Comparison of ENCODE assay signal across 9 cellular contexts in genomic region chr6:111534366-111534765, GRCh38. TPM values are rescaled to one million over a fixed set of nuclear protein-coding genes. Genes with fewer than 3 reads are reported as not detected.
DNase-seq lines count a peak whose midpoint lies in the region; ATAC-seq and TF ChIP-seq lines count a peak whose summit lies in the region.
"Had no signal": no experiment of that assay in that cellular context is flagged by ENCODE, and none has a peak within 500 bp of the region (broad histone marks: within the 10 kb centered on the region; RNA-seq: fewer than 3 reads in every experiment).

No MANE protein-coding gene starts in this region.

- no peak overlapping the region for H3K27ac ChIP-seq in SJCRH30
- H3K27ac ChIP-seq in right cardiac atrium (ENCODE audit: low read length) = no peak overlapping the region
- no peak overlapping the region for H3K27ac ChIP-seq in upper lobe of left lung
- H3K27ac ChIP-seq in neural progenitor cell = no peak overlapping the region

- WGBS in right cardiac atrium = 29% methylated on average over 2 of the region's 2 CpGs
- WGBS in upper lobe of left lung, 2 donors = 63 to 64% methylated on average over 2 of the region's 2 CpGs

- peaks cover 4% of the 10 kb centered on the region for H3K9me3 Mint-ChIP-seq in activated CD4-positive, alpha-beta T cell treated with anti-CD3 and anti-CD28 coated beads, Interleukin-2, amount 10 ng/mL, durations not matched to agents 24 days and 14 days
- H3K9me3 Mint-ChIP-seq in neural progenitor cell = peaks cover 3% of the 10 kb centered on the region

- H3K4me3 ChIP-seq in SJCRH30 (no peak overlapping the region), right cardiac atrium (ENCODE audit: low read length) (no peak overlapping the region), upper lobe of left lung (no peak overlapping the region), neural progenitor cell (no peak overlapping the region)
- H3K4me3 ChIP-seq: dorsolateral prefrontal cortex had no signal

- no peak for TF ChIP-seq CTCF in upper lobe of left lung (IDR thresholded peaks at IDR 0.05)
- TF ChIP-seq CTCF in neural progenitor cell (IDR thresholded peaks at IDR 0.05) = no peak

- H3K27me3 Mint-ChIP-seq in activated CD4-positive, alpha-beta T cell treated with anti-CD3 and anti-CD28 coated beads, Interleukin-2, amount 10 ng/mL, durations not matched to agents 24 days and 14 days = no peaks in the 10 kb centered on the region
- H3K27me3 Mint-ChIP-seq in neural progenitor cell (ENCODE audit: insufficient read depth, low read depth) = no peaks in the 10 kb centered on the region

- H3K36me3 ChIP-seq in SJCRH30 (no peaks in the 10 kb centered on the region), upper lobe of left lung (no peaks in the 10 kb centered on the region), neural progenitor cell (no peaks in the 10 kb centered on the region)

- H3K4me3 Mint-ChIP-seq in activated CD4-positive, alpha-beta T cell treated with anti-CD3 and anti-CD28 coated beads, Interleukin-2, amount 10 ng/mL, durations not matched to agents 24 days and 14 days = no peak overlapping the region
- no peak overlapping the region for H3K4me3 Mint-ChIP-seq in neural progenitor cell

- no peak overlapping the region for H3K9ac ChIP-seq in neural progenitor cell

- ATAC-seq in right cardiac atrium (peak; percentile 77 to 80), upper lobe of left lung (ENCODE audit: low FRiP score in 2 of 2) (peak; percentile 50 to 66), GM21423 (IDR thresholded peaks at IDR 0.05; ENCODE audit: unreplicated experiment) (no peak)

- no peaks in the 10 kb centered on the region for H3K9me3 ChIP-seq in SJCRH30 (replicated peaks)
- H3K9me3 ChIP-seq in right cardiac atrium (ENCODE audit: control insufficient read depth, low read length) = no peaks in the 10 kb centered on the region
- no peaks in the 10 kb centered on the region for H3K9me3 ChIP-seq in upper lobe of left lung
- H3K9me3 ChIP-seq in neural progenitor cell (ENCODE audit: low read depth) = no peaks in the 10 kb centered on the region

- TF ChIP-seq EP300 in upper lobe of left lung (IDR thresholded peaks at IDR 0.05) = no peak

- peaks cover 3% of the 10 kb centered on the region for H3K36me3 Mint-ChIP-seq in activated CD4-positive, alpha-beta T cell treated with anti-CD3 and anti-CD28 coated beads, Interleukin-2, amount 10 ng/mL, durations not matched to agents 24 days and 14 days (ENCODE audit: low read depth)
- H3K36me3 Mint-ChIP-seq in neural progenitor cell = peaks cover under 1% of the 10 kb centered on the region

- no peaks in the 10 kb centered on the region for H3F3A ChIP-seq in neural progenitor cell (ENCODE audit: low read depth)

- no peak for TF ChIP-seq POLR2A in upper lobe of left lung (IDR thresholded peaks at IDR 0.05)

- DNase-seq in NCI-H526 (lab: John Stamatoyannopoulos, UW) = peak; percentile 5 to 19
- no peak for DNase-seq in NCI-H526 treated with DMSO at 0.1 percent for 48 hours (lab: John Stamatoyannopoulos, UW)
- DNase-seq in SJCRH30 = peak; percentile 87 to 94
- peak; percentile 45 to 79 (median 62) for DNase-seq in right cardiac atrium
- peak in 1 of 2 donors; percentile 65 for DNase-seq in upper lobe of left lung
- DNase-seq in activated CD4-positive, alpha-beta T cell treated with anti-CD3 and anti-CD28 coated beads, Interleukin-2, amount 10 ng/mL, durations not matched to agents 24 days and 14 days = no peak
- DNase-seq in neural progenitor cell (ENCODE audit: low spot score) = no peak

- no peak overlapping the region for H3K27ac Mint-ChIP-seq in activated CD4-positive, alpha-beta T cell treated with anti-CD3 and anti-CD28 coated beads, Interleukin-2, amount 10 ng/mL, durations not matched to agents 24 days and 14 days
- H3K27ac Mint-ChIP-seq in neural progenitor cell = no peak overlapping the region

- no peak overlapping the region for H2AFZ ChIP-seq in neural progenitor cell (replicated peaks)

- H3K4me1 ChIP-seq in SJCRH30 (peaks cover 10% of the 10 kb centered on the region), right cardiac atrium (ENCODE audit: control insufficient read depth, insufficient read depth, low read length) (peaks cover 5% of the 10 kb centered on the region), upper lobe of left lung (peaks cover 6 to 19% (median 16%) of the 10 kb centered on the region in 4 donors), neural progenitor cell (peaks cover 16% of the 10 kb centered on the region)

- H3K27me3 ChIP-seq in SJCRH30 (no peaks in the 10 kb centered on the region), right cardiac atrium (ENCODE audit: control insufficient read depth, insufficient read depth) (no peaks in the 10 kb centered on the region), upper lobe of left lung (no peaks in the 10 kb centered on the region), neural progenitor cell (no peaks in the 10 kb centered on the region)
- H3K27me3 ChIP-seq: dorsolateral prefrontal cortex had no signal

- peaks cover 6% of the 10 kb centered on the region for H3K79me2 ChIP-seq in neural progenitor cell (ENCODE audit: low read depth)

- peaks cover 10% of the 10 kb centered on the region for H4K20me1 ChIP-seq in neural progenitor cell (ENCODE audit: low read depth)

- intact Hi-C loops in right cardiac atrium (cut with DNase I) = no loop called here
- intact Hi-C loops in activated CD4-positive, alpha-beta T cell treated with anti-CD3 and anti-CD28 coated beads, Interleukin-2, amount 10 ng/mL, durations not matched to agents 24 days and 14 days (cut with micrococcal nuclease) = no loop called here

- H3K4me1 Mint-ChIP-seq in activated CD4-positive, alpha-beta T cell treated with anti-CD3 and anti-CD28 coated beads, Interleukin-2, amount 10 ng/mL, durations not matched to agents 24 days and 14 days = peaks cover 26% of the 10 kb centered on the region
- peaks cover 17% of the 10 kb centered on the region for H3K4me1 Mint-ChIP-seq in neural progenitor cell

- H3K4me2 ChIP-seq in neural progenitor cell = no peak overlapping the region

RNA-seq across cellular contexts. Expression of gene REV3L, which starts 51.3 kb away (rescaled TPM):
- total RNA-seq in SJCRH30 (2014; rRNA removed; shearing (Covaris generic)) = 32.7 and 34.3 TPM in 2 replicates
- total RNA-seq in right cardiac atrium (10 to 100 TPM; 19.8 to 30.1 (median 27.8) TPM), upper lobe of left lung (100 to 1,000 TPM in 1 of 6 donors, 10 to 100 TPM in 5; 29.7 to 106 (median 38.0) TPM), neural progenitor cell (ENCODE audit: low replicate concordance) (14.0 and 23.5 TPM in 2 replicates)
- polyA plus RNA-seq in right cardiac atrium = 8.2 TPM
- total RNA-seq in activated CD4-positive, alpha-beta T cell treated with anti-CD3 and anti-CD28 coated beads, Interleukin-2, amount 10 ng/mL, durations not matched to agents 24 days and 14 days = 14.0 and 20.8 TPM in 2 replicates

Comparison
In these comparisons a context has a peak if more than half of its experiments do, and no peak if none do; other contexts are left out.
1. DNase-seq: peak in NCI-H526 (2 of 2), SJCRH30 (2 of 2) and right cardiac atrium (3 of 3); none in NCI-H526 treated with DMSO at 0.1 percent for 48 hours (single experiment), activated CD4-positive, alpha-beta T cell treated with anti-CD3 and anti-CD28 coated beads, Interleukin-2, amount 10 ng/mL, durations not matched to agents 24 days and 14 days (single experiment) and neural progenitor cell (single experiment).